11 cellular contexts compared by ENCODE assay signal in the genomic region with DNA sequence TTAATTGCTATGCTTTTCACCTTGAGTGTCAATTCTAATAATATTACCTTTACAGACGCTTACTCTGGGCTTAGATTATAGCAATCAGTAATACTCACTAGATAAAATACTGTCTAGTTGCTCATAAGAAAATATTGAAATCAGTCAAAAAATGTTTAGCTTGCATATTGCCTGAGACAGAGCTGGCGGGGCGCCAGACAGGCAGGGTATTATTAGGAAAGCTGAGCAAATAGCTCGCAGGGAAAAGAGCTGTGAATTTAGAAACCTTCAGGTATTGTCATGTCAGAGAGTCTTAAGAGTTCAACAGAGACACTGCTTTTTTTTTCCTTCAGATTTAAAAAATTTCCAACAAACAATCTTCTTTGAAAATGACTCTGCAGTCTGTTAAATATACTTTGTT.
DNase-seq lines count a peak whose midpoint lies in the region; ATAC-seq and TF ChIP-seq lines count a peak whose summit lies in the region.
"Had no signal": no experiment of that assay in that cellular context is flagged by ENCODE, and none has a peak within 500 bp of the region (broad histone marks: within the 10 kb centered on the region; RNA-seq: fewer than 3 reads in every experiment).

No MANE protein-coding gene starts in this region.

- peaks cover 11% of the 10 kb centered on the region for H3K36me3 Mint-ChIP-seq in mesothelial cell of epicardium
- H3K36me3 Mint-ChIP-seq in activated CD4-positive, alpha-beta memory T cell treated with anti-CD3 and anti-CD28 coated beads, Interleukin-2, amount 10 ng/mL, durations not matched to agents 7 days and 5 days (ENCODE audit: low read depth), result no peaks in the 10 kb centered on the region

- 13 to 22% methylated on average over 4 of the region's 4 CpGs for WGBS in body of pancreas, 2 donors

- no peaks in the 10 kb centered on the region for H3K27me3 Mint-ChIP-seq in mesothelial cell of epicardium (ENCODE audit: low read depth)
- no peaks in the 10 kb centered on the region for H3K27me3 Mint-ChIP-seq in activated CD4-positive, alpha-beta memory T cell treated with anti-CD3 and anti-CD28 coated beads, Interleukin-2, amount 10 ng/mL, durations not matched to agents 7 days and 5 days

- CTCF ChIA-PET in activated CD4-positive, alpha-beta memory T cell treated with anti-CD3 and anti-CD28 coated beads, Interleukin-2, amount 10 ng/mL, durations not matched to agents 7 days and 5 days (lab: Charles Lee), result no interaction called here

- H3K9me3 ChIP-seq in body of pancreas, result no peaks in the 10 kb centered on the region
- H3K9me3 ChIP-seq: BLaER1 treated with 17β-estradiol and CSF1 and Interleukin-3, amounts not matched to agents 10 nM and 100 nM had no signal

- ATAC-seq in body of pancreas, result peak; percentile 38
- ATAC-seq in GM18861 (IDR thresholded peaks at IDR 0.05; ENCODE audit: unreplicated experiment), result no peak

- POLR2A ChIA-PET in activated CD4-positive, alpha-beta memory T cell treated with anti-CD3 and anti-CD28 coated beads, Interleukin-2, amount 10 ng/mL, durations not matched to agents 7 days and 5 days (lab: Charles Lee), result no interaction called here

- DNase-seq in COLO668 (lab: John Stamatoyannopoulos, UW; ENCODE audit: unreplicated experiment) (peak; percentile 81), NCI-H1092 treated with DMSO at 0.1 percent for 48 hours (lab: John Stamatoyannopoulos, UW) (peak; percentile 37), body of pancreas (peak; percentile 69 to 87 (median 74)), mesothelial cell of epicardium (ENCODE audit: low spot score in 2 of 2, unreplicated experiment in 2 of 2) (peak; percentile 58 to 67), SIG-M5 treated with dmso at 0.1 percent for 504 hours (lab: John Stamatoyannopoulos, UW; ENCODE audit: unreplicated experiment) (no peak), SKM-1 (lab: John Stamatoyannopoulos, UW; ENCODE audit: unreplicated experiment) (no peak)
- no peak for DNase-seq in activated CD4-positive, alpha-beta memory T cell treated with anti-CD3 and anti-CD28 coated beads, Interleukin-2, amount 10 ng/mL, durations not matched to agents 7 days and 5 days
- DNase-seq: NCI-H2107, small intestine had no signal

- intact Hi-C loops in body of pancreas (cut with DNase I), result no loop called here

- no peak for TF ChIP-seq POLR2A in body of pancreas (IDR thresholded peaks at IDR 0.05)

- no peaks in the 10 kb centered on the region for H3K27me3 ChIP-seq in body of pancreas
- H3K27me3 ChIP-seq: BLaER1 treated with 17β-estradiol and CSF1 and Interleukin-3, amounts not matched to agents 10 nM and 100 nM had no signal

- H3K27ac ChIP-seq in body of pancreas, result peak overlapping the region in 3 of 4 donors; percentile 19 to 62 (median 25)
- H3K27ac ChIP-seq: BLaER1 treated with 17β-estradiol and CSF1 and Interleukin-3, amounts not matched to agents 10 nM and 100 nM had no signal

- no peak overlapping the region for H3K4me3 ChIP-seq in body of pancreas
- H3K4me3 ChIP-seq: BLaER1 treated with 17β-estradiol and CSF1 and Interleukin-3, amounts not matched to agents 10 nM and 100 nM had no signal

- H3K4me1 Mint-ChIP-seq in mesothelial cell of epicardium, result peaks cover 65% of the 10 kb centered on the region
- no peaks in the 10 kb centered on the region for H3K4me1 Mint-ChIP-seq in activated CD4-positive, alpha-beta memory T cell treated with anti-CD3 and anti-CD28 coated beads, Interleukin-2, amount 10 ng/mL, durations not matched to agents 7 days and 5 days

- TF ChIP-seq CTCF in body of pancreas (IDR thresholded peaks at IDR 0.05) (no peak), mesothelial cell of epicardium (IDR thresholded peaks at IDR 0.05; ENCODE audit: unreplicated experiment) (no peak)

- H3K4me1 ChIP-seq in body of pancreas, result peaks cover 47% of the 10 kb centered on the region
- H3K4me1 ChIP-seq: BLaER1 treated with 17β-estradiol and CSF1 and Interleukin-3, amounts not matched to agents 10 nM and 100 nM had no signal

- no peaks in the 10 kb centered on the region for H3K9me3 Mint-ChIP-seq in mesothelial cell of epicardium
- no peaks in the 10 kb centered on the region for H3K9me3 Mint-ChIP-seq in activated CD4-positive, alpha-beta memory T cell treated with anti-CD3 and anti-CD28 coated beads, Interleukin-2, amount 10 ng/mL, durations not matched to agents 7 days and 5 days

- no peaks in the 10 kb centered on the region for H3K36me3 ChIP-seq in body of pancreas (replicated peaks in 1 of 2; ENCODE audit: insufficient read depth in 1 of 2, low read depth in 2 of 2)
- H3K36me3 ChIP-seq: BLaER1 treated with 17β-estradiol and CSF1 and Interleukin-3, amounts not matched to agents 10 nM and 100 nM had no signal

- H3K27ac Mint-ChIP-seq in mesothelial cell of epicardium, result peak overlapping the region; percentile 97
- no peak overlapping the region for H3K27ac Mint-ChIP-seq in activated CD4-positive, alpha-beta memory T cell treated with anti-CD3 and anti-CD28 coated beads, Interleukin-2, amount 10 ng/mL, durations not matched to agents 7 days and 5 days

- H3K4me3 Mint-ChIP-seq in mesothelial cell of epicardium, result peak overlapping the region; percentile 22
- no peak overlapping the region for H3K4me3 Mint-ChIP-seq in activated CD4-positive, alpha-beta memory T cell treated with anti-CD3 and anti-CD28 coated beads, Interleukin-2, amount 10 ng/mL, durations not matched to agents 7 days and 5 days

Comparison
In these comparisons a context has a peak if more than half of its experiments do, and no peak if none do; other contexts are left out.
1. DNase-seq: peak in COLO668 (single experiment), NCI-H1092 treated with DMSO at 0.1 percent for 48 hours (single experiment), body of pancreas (4 of 4) and mesothelial cell of epicardium (2 of 2); none in SIG-M5 treated with dmso at 0.1 percent for 504 hours (single experiment), activated CD4-positive, alpha-beta memory T cell treated with anti-CD3 and anti-CD28 coated beads, Interleukin-2, amount 10 ng/mL, durations not matched to agents 7 days and 5 days (single experiment) and SKM-1 (single experiment).